In the genomic region with DNA sequence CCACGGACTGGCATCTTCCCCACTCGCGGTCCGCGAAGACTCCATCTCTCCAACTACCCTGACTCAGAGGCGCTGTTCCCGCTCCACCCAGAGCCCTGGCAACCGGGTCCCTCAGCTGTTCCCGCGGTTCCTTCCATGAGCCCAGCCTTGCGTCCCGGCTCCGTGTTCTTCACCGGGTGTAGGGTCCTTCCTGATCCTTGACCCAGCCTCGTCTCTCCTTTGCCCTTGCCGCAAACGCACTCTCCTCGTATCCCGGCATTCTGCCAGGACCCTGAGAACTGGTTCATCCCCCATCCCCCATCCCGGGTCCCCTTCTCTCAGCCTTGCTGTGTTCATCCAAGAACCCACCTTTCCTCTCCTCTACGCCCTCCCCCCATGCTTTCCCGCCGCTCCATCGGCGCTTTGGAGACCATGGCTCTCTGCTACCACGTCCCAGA, we compare ENCODE assay signal across 8 cellular contexts. TPM values are rescaled to one million over a fixed set of nuclear protein-coding genes. Genes with fewer than 3 reads are reported as not detected.
DNase-seq lines count a peak whose midpoint lies in the region; ATAC-seq lines count a peak whose summit lies in the region.

No MANE protein-coding gene starts in this region.

- H3K4ac ChIP-seq in mesendoderm (ENCODE audit: low read depth, low read length): no peak overlapping the region

- peak overlapping the region; percentile 66 for H3K23ac ChIP-seq in mesendoderm (ENCODE audit: low read length)

- H3K4me3 ChIP-seq in BLaER1 treated with 17β-estradiol and CSF1 and Interleukin-3, amounts not matched to agents 10 nM and 100 nM: peak overlapping the region; percentile 39 to 67 (median 53); a peak in 18 of 20 replicates
- H3K4me3 ChIP-seq in HUES64 (ENCODE audit: low read length) (peak overlapping the region; percentile 54), mesendoderm (ENCODE audit: low read length) (no peak overlapping the region)

- H3K9me3 Mint-ChIP-seq in activated naive CD8-positive, alpha-beta T cell treated with anti-CD3 and anti-CD28 coated beads for 36 hours: no peaks in the 10 kb centered on the region

- H2BK15ac ChIP-seq in mesendoderm (replicated peaks; ENCODE audit: low read depth): no peak overlapping the region

- H3K9me3 ChIP-seq in BLaER1 treated with 17β-estradiol and CSF1 and Interleukin-3, amounts not matched to agents 10 nM and 100 nM (replicated peaks in 1 of 11): peaks cover 0 to 21% (median 4%) of the 10 kb centered on the region in 11 experiments; a peak in 8 of 22 replicates
- H3K9me3 ChIP-seq in HUES64 (ENCODE audit: insufficient read depth, low read depth, low read length): no peaks in the 10 kb centered on the region

- ATAC-seq in HG03280 (IDR thresholded peaks at IDR 0.05; ENCODE audit: unreplicated experiment) (no peak), HG03565 (IDR thresholded peaks at IDR 0.05; ENCODE audit: unreplicated experiment) (no peak)

- no peak for DNase-seq in activated naive CD8-positive, alpha-beta T cell treated with anti-CD3 and anti-CD28 coated beads for 36 hours
- DNase-seq in mesendoderm (peak; percentile 21), NCI-H1436 treated with DMSO at 0.1 percent for 48 hours (lab: John Stamatoyannopoulos, UW) (no peak), hippocampal formation (lab: John Stamatoyannopoulos, UW) (no peak)

- H3K79me2 ChIP-seq in mesendoderm (ENCODE audit: control insufficient read depth, insufficient read depth, low read length): no peaks in the 10 kb centered on the region

- no peak overlapping the region for H4K8ac ChIP-seq in mesendoderm (ENCODE audit: low read depth, low read length)

- H3K27me3 ChIP-seq in BLaER1 treated with 17β-estradiol and CSF1 and Interleukin-3, amounts not matched to agents 10 nM and 100 nM: peaks cover 81 to 93% (median 89%) of the 10 kb centered on the region in 11 experiments
- H3K27me3 ChIP-seq in HUES64 (ENCODE audit: insufficient read depth, low read length) (peaks cover 99% of the 10 kb centered on the region), mesendoderm (ENCODE audit: insufficient read depth, low read length, poor library complexity) (peaks cover 43% of the 10 kb centered on the region)

- no peak overlapping the region for H4K5ac ChIP-seq in mesendoderm (ENCODE audit: low read length)

- peak overlapping the region; percentile 77 for H3K4me3 Mint-ChIP-seq in activated naive CD8-positive, alpha-beta T cell treated with anti-CD3 and anti-CD28 coated beads for 36 hours

- H3K27me3 Mint-ChIP-seq in activated naive CD8-positive, alpha-beta T cell treated with anti-CD3 and anti-CD28 coated beads for 36 hours: peaks cover 84% of the 10 kb centered on the region

- H3K79me1 ChIP-seq in mesendoderm (ENCODE audit: low read length): no peaks in the 10 kb centered on the region

- H3K36me3 Mint-ChIP-seq in activated naive CD8-positive, alpha-beta T cell treated with anti-CD3 and anti-CD28 coated beads for 36 hours: peaks cover 10% of the 10 kb centered on the region

- no peak overlapping the region for H3K27ac ChIP-seq in BLaER1 treated with 17β-estradiol and CSF1 and Interleukin-3, amounts not matched to agents 10 nM and 100 nM
- H3K27ac ChIP-seq in HUES64 (ENCODE audit: low read depth, low read length) (no peak overlapping the region), mesendoderm (ENCODE audit: low read depth, low read length) (no peak overlapping the region)

- peak overlapping the region in 1 of 11 experiments; percentile 39; a peak in 1 of 22 replicates for H3K9ac ChIP-seq in BLaER1 treated with 17β-estradiol and CSF1 and Interleukin-3, amounts not matched to agents 10 nM and 100 nM
- H3K9ac ChIP-seq in HUES64 (ENCODE audit: low read depth, low read length) (no peak overlapping the region), mesendoderm (ENCODE audit: low read length) (peak overlapping the region; percentile 36)

- no peak overlapping the region for H2BK120ac ChIP-seq in mesendoderm (ENCODE audit: low read depth, low read length)

- H2AK5ac ChIP-seq in mesendoderm (ENCODE audit: low read length): no peak overlapping the region

- peak overlapping the region; percentile 83 to 96 (median 88) for H3K4me2 ChIP-seq in BLaER1 treated with 17β-estradiol and CSF1 and Interleukin-3, amounts not matched to agents 10 nM and 100 nM
- H3K4me2 ChIP-seq in mesendoderm (ENCODE audit: low read length): peak overlapping the region; percentile 59

- H3K18ac ChIP-seq in mesendoderm (ENCODE audit: low read length): no peak overlapping the region

- H3K36me3 ChIP-seq in BLaER1 treated with 17β-estradiol and CSF1 and Interleukin-3, amounts not matched to agents 10 nM and 100 nM: peaks cover 4 to 9% (median 7%) of the 10 kb centered on the region in 11 experiments; a peak in 21 of 22 replicates
- H3K36me3 ChIP-seq in HUES64 (ENCODE audit: insufficient read depth, low read length): peaks cover 1% of the 10 kb centered on the region; the same call in 1 of the 2 replicates
- no peaks in the 10 kb centered on the region for H3K36me3 ChIP-seq in mesendoderm (ENCODE audit: control insufficient read depth, insufficient read depth, low read length)

- peaks cover 79 to 100% (median 89%) of the 10 kb centered on the region in 10 experiments for H3K4me1 ChIP-seq in BLaER1 treated with 17β-estradiol and CSF1 and Interleukin-3, amounts not matched to agents 10 nM and 100 nM
- H3K4me1 ChIP-seq in HUES64 (ENCODE audit: insufficient read depth, low read length) (0 out of 2 replicates have a peak, but pooled peaks cover 3% of the 10 kb centered on the region), mesendoderm (ENCODE audit: control insufficient read depth, low read depth, low read length) (peaks cover 5% of the 10 kb centered on the region)

- H3K56ac ChIP-seq in mesendoderm (ENCODE audit: low read length): peak overlapping the region; percentile 5

- no peak overlapping the region for H2BK5ac ChIP-seq in mesendoderm (ENCODE audit: low read length)

- WGBS in HUES64: 2% methylated on average over 26 of the region's 26 CpGs
- WGBS in mesendoderm (ENCODE audit: extremely low coverage, insufficient coverage, low lambda C conversion rate): no CpG with 5 or more reads among the region's 26 CpGs

- peaks cover 11 to 68% (median 36%) of the 10 kb centered on the region in 11 experiments for H4K20me1 ChIP-seq in BLaER1 treated with 17β-estradiol and CSF1 and Interleukin-3, amounts not matched to agents 10 nM and 100 nM

- H3K27ac Mint-ChIP-seq in activated naive CD8-positive, alpha-beta T cell treated with anti-CD3 and anti-CD28 coated beads for 36 hours: peak overlapping the region; percentile 11

- peaks cover 55% of the 10 kb centered on the region for H3K4me1 Mint-ChIP-seq in activated naive CD8-positive, alpha-beta T cell treated with anti-CD3 and anti-CD28 coated beads for 36 hours

RNA-seq across cellular contexts. Expression of gene ICAM5, which starts 0.7 kb away (rescaled TPM):
- polyA plus RNA-seq in HUES64 (2013, experiment 1 of 2): 0.45 TPM
- polyA plus RNA-seq in HUES64 (2013, experiment 2 of 2): 0.44 TPM
- total RNA-seq in activated naive CD8-positive, alpha-beta T cell treated with anti-CD3 and anti-CD28 coated beads for 36 hours: 1 to 10 TPM in 1 of 2 experiments, under 1 TPM in 1; 0.95 to 1.0 TPM
- polyA plus RNA-seq in mesendoderm (2013, experiment 1 of 2): 0.15 TPM
- polyA plus RNA-seq in mesendoderm (2013, experiment 2 of 2): 0.15 TPM

RNA-seq across cellular contexts. Expression of gene ICAM4, which starts 3.7 kb away (rescaled TPM):
- polyA plus RNA-seq in HUES64 (2013, experiment 1 of 2): 0.75 TPM
- polyA plus RNA-seq in HUES64 (2013, experiment 2 of 2): 0.44 TPM
- under 1 TPM; 0.25 to 0.38 TPM for total RNA-seq in activated naive CD8-positive, alpha-beta T cell treated with anti-CD3 and anti-CD28 coated beads for 36 hours
- 0.46 TPM for polyA plus RNA-seq in mesendoderm (2013, experiment 1 of 2)
- polyA plus RNA-seq in mesendoderm (2013, experiment 2 of 2): 0.36 TPM

RNA-seq across cellular contexts. Expression of gene ZGLP1, which starts 19.2 kb away (rescaled TPM):
- 2.5 TPM for polyA plus RNA-seq in HUES64 (2013, experiment 1 of 2)
- polyA plus RNA-seq in HUES64 (2013, experiment 2 of 2): 2.0 TPM
- total RNA-seq in activated naive CD8-positive, alpha-beta T cell treated with anti-CD3 and anti-CD28 coated beads for 36 hours: 1 to 10 TPM; 3.4 to 4.0 TPM
- polyA plus RNA-seq in mesendoderm (2013, experiment 1 of 2): 3.0 TPM
- 2.3 TPM for polyA plus RNA-seq in mesendoderm (2013, experiment 2 of 2)

RNA-seq across cellular contexts. Expression of gene ICAM1, which starts 19.5 kb away (rescaled TPM):
- 2.7 TPM for polyA plus RNA-seq in HUES64 (2013, experiment 1 of 2)
- 5.2 TPM for polyA plus RNA-seq in HUES64 (2013, experiment 2 of 2)
- total RNA-seq in activated naive CD8-positive, alpha-beta T cell treated with anti-CD3 and anti-CD28 coated beads for 36 hours: 10 to 100 TPM; 33.2 to 33.6 TPM
- 0.88 TPM for polyA plus RNA-seq in mesendoderm (2013, experiment 1 of 2)
- 1.0 TPM for polyA plus RNA-seq in mesendoderm (2013, experiment 2 of 2)

RNA-seq across cellular contexts. Expression of gene FDX2, which starts 25.4 kb away (rescaled TPM):
- 20.4 TPM for polyA plus RNA-seq in HUES64 (2013, experiment 1 of 2)
- polyA plus RNA-seq in HUES64 (2013, experiment 2 of 2): 19.7 TPM
- total RNA-seq in activated naive CD8-positive, alpha-beta T cell treated with anti-CD3 and anti-CD28 coated beads for 36 hours: 10 to 100 TPM; 18.3 to 19.6 TPM
- 21.9 TPM for polyA plus RNA-seq in mesendoderm (2013, experiment 1 of 2)
- polyA plus RNA-seq in mesendoderm (2013, experiment 2 of 2): 20.5 TPM
